22 cellular contexts compared by ENCODE assay signal in genomic region chr15:36878745-36879262, GRCh38.
DNase-seq lines count a peak whose midpoint lies in the region; ATAC-seq, FAIRE-seq and TF ChIP-seq lines count a peak whose summit lies in the region.
"Had no signal": no experiment of that assay in that cellular context is flagged by ENCODE, and none has a peak within 500 bp of the region (broad histone marks: within the 10 kb centered on the region; RNA-seq: fewer than 3 reads in every experiment).

No MANE protein-coding gene starts in this region.

- no peaks in the 10 kb centered on the region for H3K36me3 ChIP-seq in DOHH2 (ENCODE audit: control insufficient read depth, low read length)
- no peaks in the 10 kb centered on the region for H3K36me3 ChIP-seq in HUES48 (ENCODE audit: control insufficient read depth, insufficient read depth, low read length)
- H3K36me3 ChIP-seq in small intestine (ENCODE audit: control insufficient read depth in 2 of 2, insufficient read depth in 2 of 2, low read length in 2 of 2): no peaks in the 10 kb centered on the region
- no peaks in the 10 kb centered on the region for H3K36me3 ChIP-seq in GM23248 (ENCODE audit: low read depth)
- H3K36me3 ChIP-seq: BLaER1 treated with 17β-estradiol and CSF1 and Interleukin-3, amounts not matched to agents 10 nM and 100 nM; right lobe of liver had no signal

- no peaks in the 10 kb centered on the region for H3K9me2 ChIP-seq in DOHH2 (replicated peaks; ENCODE audit: control insufficient read depth, low read length)
- no peaks in the 10 kb centered on the region for H3K9me2 ChIP-seq in GM23248 (ENCODE audit: insufficient read depth)

- WGBS in small intestine, 3 donors: 64 to 79% (median 74%) methylated on average over 9 of the region's 9 CpGs
- WGBS in GM23248 (ENCODE audit: low coverage in 1 of 2, low lambda C conversion rate in 2 of 2, missing lambda C conversion rate in 2 of 2), 2 experiments: 97 to 99% methylated on average over 9 of the region's 9 CpGs

- H3K27ac ChIP-seq in DOHH2 (ENCODE audit: low read depth, low read length) (no peak overlapping the region), HUES48 (ENCODE audit: low read depth, low read length) (no peak overlapping the region), small intestine (ENCODE audit: low read depth in 1 of 2, low read length in 1 of 2) (no peak overlapping the region), GM23248 (no peak overlapping the region)
- H3K27ac ChIP-seq in CD4-positive, alpha-beta T cell (ENCODE audit: low read depth, low read length): no peak overlapping the region
- H3K27ac ChIP-seq: BLaER1 treated with 17β-estradiol and CSF1 and Interleukin-3, amounts not matched to agents 10 nM and 100 nM; right lobe of liver; RWPE1 had no signal

- H3K4me3 ChIP-seq in DOHH2 (ENCODE audit: low read length) (peak overlapping the region; percentile 65), HUES48 (ENCODE audit: low read depth, low read length) (peak overlapping the region; percentile 59), small intestine (ENCODE audit: low read depth in 1 of 2, low read length in 2 of 2) (no peak overlapping the region), GM23248 (no peak overlapping the region)
- H3K4me3 ChIP-seq: BLaER1 treated with 17β-estradiol and CSF1 and Interleukin-3, amounts not matched to agents 10 nM and 100 nM; right lobe of liver had no signal

- no peak for DNase-seq in endothelial cell (ENCODE audit: low spot score)
- DNase-seq in nephron progenitor cell: no peak
- DNase-seq in CD4-positive, alpha-beta T cell: no peak
- no peak for DNase-seq in small intestine
- no peak for DNase-seq in activated effector memory CD4-positive, alpha-beta T cell treated with Interleukin-2 at 50 U/mL for 16 hours
- no peak for DNase-seq in GM23248
- DNase-seq: activated B cell treated with CpG ODN at 0.5 μM for 24 hours; activated CD8-positive, alpha-beta T cell treated with anti-CD3 and anti-CD28 coated beads for 36 hours; effector CD8-positive, alpha-beta T cell; GF-D8; NCI-H1105 treated with DMSO at 0.1 percent for 48 hours; NCI-H510A treated with DMSO at 0.1 percent for 48 hours; right lobe of liver had no signal

- CTCF ChIA-PET in CD4-positive, alpha-beta T cell (lab: Charles Lee): no interaction called here

- H3K9me3 Mint-ChIP-seq in endothelial cell (ENCODE audit: unreplicated experiment) (no peaks in the 10 kb centered on the region), nephron progenitor cell (no peaks in the 10 kb centered on the region)
- no peaks in the 10 kb centered on the region for H3K9me3 Mint-ChIP-seq in CD4-positive, alpha-beta T cell
- H3K9me3 Mint-ChIP-seq: activated B cell treated with CpG ODN at 0.5 μM for 24 hours; activated CD8-positive, alpha-beta T cell treated with anti-CD3 and anti-CD28 coated beads for 36 hours; activated naive CD4-positive, alpha-beta T cell treated with anti-CD3 and anti-CD28 coated beads for 36 hours; T-helper 2 cell treated with Interferon-gamma antibody and Interleukin-4, amounts not matched to agents 5 μg/mL and 100 μg/mL, for 36 hours had no signal

- TF ChIP-seq CTCF in DOHH2 (IDR thresholded peaks at IDR 0.05; ENCODE audit: low read depth, low read length, poor library complexity, severe bottlenecking): no peak
- no peak for TF ChIP-seq CTCF in endothelial cell (IDR thresholded peaks at IDR 0.05; ENCODE audit: unreplicated experiment)
- no peak for TF ChIP-seq CTCF in nephron progenitor cell (IDR thresholded peaks at IDR 0.05)
- TF ChIP-seq CTCF in CD4-positive, alpha-beta T cell (IDR thresholded peaks at IDR 0.05): no peak

- no peaks in the 10 kb centered on the region for H3K9me3 ChIP-seq in DOHH2 (ENCODE audit: control insufficient read depth, insufficient read depth, low read length)
- H3K9me3 ChIP-seq in HUES48 (ENCODE audit: control insufficient read depth, insufficient read depth, low read length): no peaks in the 10 kb centered on the region
- no peaks in the 10 kb centered on the region for H3K9me3 ChIP-seq in CD4-positive, alpha-beta T cell (ENCODE audit: control insufficient read depth, low read length)
- H3K9me3 ChIP-seq in small intestine (ENCODE audit: control insufficient read depth, low read depth): no peaks in the 10 kb centered on the region
- H3K9me3 ChIP-seq in GM23248 (ENCODE audit: low read depth): no peaks in the 10 kb centered on the region
- H3K9me3 ChIP-seq: right lobe of liver had no signal

- H3K9ac ChIP-seq in HUES48 (ENCODE audit: low read depth, low read length): no peak overlapping the region
- H3K9ac ChIP-seq in GM23248: no peak overlapping the region
- H3K9ac ChIP-seq: BLaER1 treated with 17β-estradiol and CSF1 and Interleukin-3, amounts not matched to agents 10 nM and 100 nM had no signal

- H3F3A ChIP-seq in DOHH2 (ENCODE audit: control insufficient read depth, insufficient read depth): peaks cover 4% of the 10 kb centered on the region; the same call in 1 of the 2 replicates
- H3F3A ChIP-seq in GM23248 (ENCODE audit: insufficient read depth): no peaks in the 10 kb centered on the region

- no peaks in the 10 kb centered on the region for H4K20me1 ChIP-seq in DOHH2 (ENCODE audit: control insufficient read depth, insufficient read depth, low read depth, low read length)
- no peaks in the 10 kb centered on the region for H4K20me1 ChIP-seq in GM23248 (ENCODE audit: insufficient read depth)
- H4K20me1 ChIP-seq: BLaER1 treated with 17β-estradiol and CSF1 and Interleukin-3, amounts not matched to agents 10 nM and 100 nM had no signal

- no peak overlapping the region for H2AFZ ChIP-seq in GM23248

- peaks cover 22% of the 10 kb centered on the region for H3K27me3 ChIP-seq in DOHH2 (ENCODE audit: control insufficient read depth, low read length)
- H3K27me3 ChIP-seq in HUES48 (ENCODE audit: control insufficient read depth, insufficient read depth, low read length): peaks cover 82% of the 10 kb centered on the region
- peaks cover 87% of the 10 kb centered on the region for H3K27me3 ChIP-seq in CD4-positive, alpha-beta T cell (ENCODE audit: control insufficient read depth, insufficient read depth, low read length)
- peaks cover 11 to 35% of the 10 kb centered on the region in 2 donors for H3K27me3 ChIP-seq in small intestine (ENCODE audit: control insufficient read depth in 2 of 2, insufficient read depth in 2 of 2, low read length in 2 of 2)
- H3K27me3 ChIP-seq in GM23248 (replicated peaks; ENCODE audit: insufficient read depth): 0 out of 2 replicates have a peak, but pooled peaks cover 11% of the 10 kb centered on the region

- H3K27me3 Mint-ChIP-seq in endothelial cell (ENCODE audit: unreplicated experiment) (peaks cover 33% of the 10 kb centered on the region), nephron progenitor cell (ENCODE audit: low read depth, poor library complexity) (peaks cover 55% of the 10 kb centered on the region)
- peaks cover 93% of the 10 kb centered on the region for H3K27me3 Mint-ChIP-seq in CD4-positive, alpha-beta T cell

- peaks cover 28% of the 10 kb centered on the region for H3K4me1 Mint-ChIP-seq in endothelial cell (ENCODE audit: unreplicated experiment)
- H3K4me1 Mint-ChIP-seq in nephron progenitor cell: peaks cover 71% of the 10 kb centered on the region
- H3K4me1 Mint-ChIP-seq in CD4-positive, alpha-beta T cell (ENCODE audit: low read depth): peaks cover 16% of the 10 kb centered on the region

- H3K4me1 ChIP-seq in DOHH2 (ENCODE audit: control insufficient read depth, low read length) (peaks cover 35% of the 10 kb centered on the region), HUES48 (ENCODE audit: control insufficient read depth, insufficient read depth, low read length) (peaks cover 38% of the 10 kb centered on the region), small intestine (ENCODE audit: control insufficient read depth in 2 of 2, insufficient read depth in 1 of 2, low read depth in 1 of 2, low read length in 1 of 2) (no peaks in the 10 kb centered on the region), GM23248 (ENCODE audit: insufficient read depth) (peaks cover 9% of the 10 kb centered on the region)
- H3K4me1 ChIP-seq: BLaER1 treated with 17β-estradiol and CSF1 and Interleukin-3, amounts not matched to agents 10 nM and 100 nM had no signal

- H3K4me2 ChIP-seq in DOHH2 (ENCODE audit: low read length): peak overlapping the region; percentile 81
- no peak overlapping the region for H3K4me2 ChIP-seq in GM23248 (ENCODE audit: unreplicated experiment)
- H3K4me2 ChIP-seq: BLaER1 treated with 17β-estradiol and CSF1 and Interleukin-3, amounts not matched to agents 10 nM and 100 nM had no signal

- POLR2A ChIA-PET in CD4-positive, alpha-beta T cell (lab: Charles Lee): no interaction called here

- in situ Hi-C loops in GM23248 (cut with MboI): loop anchor here (25.0 kb wide), 1 partner anchor 233 kb away; the partner anchor contains the start of gene MEIS2

- H3K79me2 ChIP-seq in DOHH2 (ENCODE audit: control insufficient read depth, low read length) (no peaks in the 10 kb centered on the region), GM23248 (ENCODE audit: insufficient read depth) (no peaks in the 10 kb centered on the region)

- no peak overlapping the region for H3K27ac Mint-ChIP-seq in endothelial cell (ENCODE audit: unreplicated experiment)
- H3K27ac Mint-ChIP-seq in nephron progenitor cell: peak overlapping the region; percentile 3
- no peak overlapping the region for H3K27ac Mint-ChIP-seq in CD4-positive, alpha-beta T cell
- H3K27ac Mint-ChIP-seq: activated B cell treated with CpG ODN at 0.5 μM for 24 hours; activated CD8-positive, alpha-beta T cell treated with anti-CD3 and anti-CD28 coated beads for 36 hours; activated naive CD4-positive, alpha-beta T cell treated with anti-CD3 and anti-CD28 coated beads for 36 hours; T-helper 2 cell treated with Interferon-gamma antibody and Interleukin-4, amounts not matched to agents 5 μg/mL and 100 μg/mL, for 36 hours had no signal

- no peaks in the 10 kb centered on the region for H3K36me3 Mint-ChIP-seq in endothelial cell (ENCODE audit: low read depth, unreplicated experiment)
- peaks cover 8% of the 10 kb centered on the region for H3K36me3 Mint-ChIP-seq in nephron progenitor cell (ENCODE audit: low read depth)
- no peaks in the 10 kb centered on the region for H3K36me3 Mint-ChIP-seq in CD4-positive, alpha-beta T cell (ENCODE audit: low read depth)

- no peak for FAIRE-seq in small intestine (lab: Jason Lieb, UNC)
- FAIRE-seq: D721Med, GM12891, H54 had no signal

- ATAC-seq in CD4-positive, alpha-beta T cell (ENCODE audit: poor library complexity): no peak
- ATAC-seq: activated CD8-positive, alpha-beta T cell treated with anti-CD3 and anti-CD28 coated beads for 36 hours had no signal

- intact Hi-C loops in CD4-positive, alpha-beta T cell (cut with DNase I, micrococcal nuclease): no loop called here

- H3K4me3 Mint-ChIP-seq in endothelial cell (ENCODE audit: unreplicated experiment): peak overlapping the region; percentile 78
- H3K4me3 Mint-ChIP-seq in nephron progenitor cell: peak overlapping the region; percentile 88
- H3K4me3 Mint-ChIP-seq in CD4-positive, alpha-beta T cell: no peak overlapping the region
- H3K4me3 Mint-ChIP-seq: activated B cell treated with CpG ODN at 0.5 μM for 24 hours; activated CD8-positive, alpha-beta T cell treated with anti-CD3 and anti-CD28 coated beads for 36 hours; activated naive CD4-positive, alpha-beta T cell treated with anti-CD3 and anti-CD28 coated beads for 36 hours; T-helper 2 cell treated with Interferon-gamma antibody and Interleukin-4, amounts not matched to agents 5 μg/mL and 100 μg/mL, for 36 hours had no signal

Comparison
In these comparisons a context has a peak if more than half of its experiments do, and no peak if none do; other contexts are left out.
1. H3K4me3 ChIP-seq: peak in DOHH2 (single experiment) and HUES48 (single experiment); none in small intestine (0 of 2) and GM23248 (single experiment).